20 cellular contexts compared by ENCODE assay signal in the genomic region with DNA sequence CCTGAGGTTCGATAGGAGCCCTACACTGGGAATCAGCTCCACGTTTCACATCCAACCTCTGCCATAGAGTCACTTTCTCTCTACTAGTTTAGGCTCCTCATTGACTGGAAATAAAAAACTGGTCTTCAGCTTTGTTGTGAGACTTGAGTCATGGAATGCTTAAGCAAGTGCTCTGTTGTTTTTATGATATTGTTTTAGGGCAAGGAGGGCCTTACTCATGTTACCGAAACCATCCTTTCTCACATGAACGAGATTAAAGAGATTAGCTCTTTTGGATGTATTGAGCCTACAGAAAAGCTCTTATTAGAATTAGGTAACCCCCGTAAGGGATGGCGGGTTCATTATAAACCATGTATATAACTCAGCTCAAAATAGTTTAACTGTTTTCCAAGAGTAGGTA.
"Had no signal": no experiment of that assay in that cellular context is flagged by ENCODE, and none has a peak within 500 bp of the region (broad histone marks: within the 10 kb centered on the region; RNA-seq: fewer than 3 reads in every experiment).

No MANE protein-coding gene starts in this region.

- H3K4me3 ChIP-seq: SJSA1, SK-N-MC had no signal

- H3K36me3 ChIP-seq: SJSA1 had no signal

- DNase-seq: Karpas-422, KG1, MM.1S, NCI-H1092 treated with DMSO at 0.1 percent for 48 hours, NCI-H1436, NCI-H187, NCI-H2029, NCI-H2081 treated with DMSO at 0.1 percent for 48 hours, NCI-H2171, NCI-H226, NCI-H446, NCI-H510A, NCI-H524 treated with DMSO at 0.1 percent for 48 hours, NCI-H69, NCI-H774, Right ventricle myocardium superior, RPMI8226, SIG-M5 had no signal

- H3K27me3 ChIP-seq: SJSA1 had no signal

- H3K9me3 ChIP-seq: SJSA1 had no signal

- H3K27ac ChIP-seq: SJSA1, SK-N-MC had no signal
